ENCODE assay signal across 26 cellular contexts in the genomic region with DNA sequence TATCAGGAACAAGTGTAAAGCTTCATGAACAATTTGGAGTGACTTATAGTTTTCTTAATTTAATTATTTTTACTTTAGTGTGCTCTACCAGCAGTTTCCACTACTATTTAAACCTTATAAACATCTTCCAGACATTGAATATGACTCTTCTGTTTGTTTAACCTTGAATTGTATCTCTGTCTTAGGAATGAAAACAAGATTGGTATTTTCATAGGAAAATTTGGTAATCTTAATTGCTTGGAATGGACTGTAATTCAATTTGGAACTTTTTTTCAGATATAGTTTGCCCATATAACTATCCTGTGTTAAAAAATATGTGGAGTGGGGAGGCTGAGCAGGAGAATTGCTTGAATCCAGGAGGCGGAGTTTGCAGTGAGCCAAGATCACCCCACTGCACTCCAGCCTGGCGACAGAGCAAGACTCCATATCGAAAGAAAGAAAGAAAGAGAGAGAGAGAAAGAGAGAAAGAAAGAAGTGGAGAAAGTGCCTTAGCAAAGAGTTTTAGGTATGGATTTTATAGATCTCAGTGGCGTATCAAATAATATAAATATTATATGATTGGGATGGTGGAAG.
"Had no signal": no experiment of that assay in that cellular context is flagged by ENCODE, and none has a peak within 500 bp of the region (broad histone marks: within the 10 kb centered on the region; RNA-seq: fewer than 3 reads in every experiment).

No MANE protein-coding gene starts in this region.

- ATAC-seq: activated CD8-positive, alpha-beta T cell treated with anti-CD3 and anti-CD28 coated beads for 36 hours; activated T-cell treated with anti-CD3 and anti-CD28 coated beads, Interleukin-2, amount 50 U/mL, for 72 hours; activated T-helper 17 cell treated with anti-CD3 and anti-CD28 coated beads, Interleukin-2, amount 50 U/mL, for 72 hours; body of pancreas; Panc1 had no signal

- H3K27me3 Mint-ChIP-seq: activated CD8-positive, alpha-beta T cell treated with anti-CD3 and anti-CD28 coated beads for 36 hours; activated naive CD4-positive, alpha-beta T cell treated with anti-CD3 and anti-CD28 coated beads, Interleukin-2, amount 50 U/mL, for 24 hours; activated naive CD8-positive, alpha-beta T cell treated with anti-CD3 and anti-CD28 coated beads, Interleukin-2, amount 10 ng/mL, durations not matched to agents 7 days and 5 days; activated T-helper 17 cell treated with anti-CD3 and anti-CD28 coated beads, Interleukin-2, amount 50 U/mL, for 72 hours had no signal

- H3K36me3 Mint-ChIP-seq: activated naive CD4-positive, alpha-beta T cell treated with anti-CD3 and anti-CD28 coated beads, Interleukin-2, amount 50 U/mL, for 24 hours; activated naive CD8-positive, alpha-beta T cell treated with anti-CD3 and anti-CD28 coated beads, Interleukin-2, amount 10 ng/mL, durations not matched to agents 7 days and 5 days had no signal

- H3K9me3 ChIP-seq: adrenal gland, body of pancreas, breast epithelium, SJCRH30 had no signal

- H3K4me1 ChIP-seq: breast epithelium, SJCRH30 had no signal

- H3K27ac Mint-ChIP-seq: activated CD4-positive, alpha-beta T cell treated with anti-CD3 and anti-CD28 coated beads, Interleukin-2, amount 10 ng/mL, durations not matched to agents 24 days and 14 days; activated CD8-positive, alpha-beta T cell treated with anti-CD3 and anti-CD28 coated beads for 36 hours; activated naive CD4-positive, alpha-beta T cell treated with anti-CD3 and anti-CD28 coated beads, Interleukin-2, amount 50 U/mL, for 24 hours; activated naive CD8-positive, alpha-beta T cell treated with anti-CD3 and anti-CD28 coated beads, Interleukin-2, amount 10 ng/mL, durations not matched to agents 7 days and 5 days; activated T-cell treated with anti-CD3 and anti-CD28 coated beads, Interleukin-2, amount 50 U/mL, for 72 hours; activated T-helper 17 cell treated with anti-CD3 and anti-CD28 coated beads, Interleukin-2, amount 50 U/mL, for 72 hours had no signal

- FAIRE-seq: astrocyte, TTC549 had no signal

- H3K4me3 Mint-ChIP-seq: activated CD4-positive, alpha-beta T cell treated with anti-CD3 and anti-CD28 coated beads, Interleukin-2, amount 10 ng/mL, durations not matched to agents 24 days and 14 days; activated CD8-positive, alpha-beta T cell treated with anti-CD3 and anti-CD28 coated beads for 36 hours; activated naive CD4-positive, alpha-beta T cell treated with anti-CD3 and anti-CD28 coated beads, Interleukin-2, amount 50 U/mL, for 24 hours; activated naive CD8-positive, alpha-beta T cell treated with anti-CD3 and anti-CD28 coated beads, Interleukin-2, amount 10 ng/mL, durations not matched to agents 7 days and 5 days; activated T-cell treated with anti-CD3 and anti-CD28 coated beads, Interleukin-2, amount 50 U/mL, for 72 hours; activated T-helper 17 cell treated with anti-CD3 and anti-CD28 coated beads, Interleukin-2, amount 50 U/mL, for 72 hours had no signal

- DNase-seq: activated CD4-positive, alpha-beta T cell treated with anti-CD3 and anti-CD28 coated beads, Interleukin-2, amount 10 ng/mL, durations not matched to agents 24 days and 14 days; activated CD4-positive, alpha-beta T cell treated with anti-CD3 and anti-CD28 coated beads, Interleukin-2, amount 50 U/mL, for 4 hours; activated CD8-positive, alpha-beta T cell treated with anti-CD3 and anti-CD28 coated beads for 36 hours; activated gamma-delta T cell; activated naive CD4-positive, alpha-beta T cell treated with Interleukin-2 at 50 U/mL for 16 hours; activated naive CD8-positive, alpha-beta T cell treated with anti-CD3 and anti-CD28 coated beads, Interleukin-2, amount 10 ng/mL, durations not matched to agents 7 days and 5 days; activated T-cell treated with anti-CD3 and anti-CD28 coated beads, Interleukin-2, amount 50 U/mL, for 1 hour; activated T-cell treated with anti-CD3 and anti-CD28 coated beads, Interleukin-2, amount 50 U/mL, for 72 hours; body of pancreas; NCI-H1105; NCI-H1417 treated with DMSO at 0.1 percent for 48 hours; NCI-H187 treated with DMSO at 0.1 percent for 48 hours; NCI-H2081; NCI-H345; NCI-H524 treated with DMSO at 0.1 percent for 48 hours; SHP77; SJCRH30; SW 1271; T-helper 1 cell had no signal

- H3K27me3 ChIP-seq: adrenal gland, body of pancreas, breast epithelium, SJCRH30 had no signal

- H3K27ac ChIP-seq: body of pancreas, breast epithelium, SJCRH30 had no signal

- H3K9me3 Mint-ChIP-seq: activated CD4-positive, alpha-beta T cell treated with anti-CD3 and anti-CD28 coated beads, Interleukin-2, amount 10 ng/mL, durations not matched to agents 24 days and 14 days; activated CD8-positive, alpha-beta T cell treated with anti-CD3 and anti-CD28 coated beads for 36 hours; activated naive CD4-positive, alpha-beta T cell treated with anti-CD3 and anti-CD28 coated beads, Interleukin-2, amount 50 U/mL, for 24 hours; activated naive CD8-positive, alpha-beta T cell treated with anti-CD3 and anti-CD28 coated beads, Interleukin-2, amount 10 ng/mL, durations not matched to agents 7 days and 5 days; activated T-cell treated with anti-CD3 and anti-CD28 coated beads, Interleukin-2, amount 50 U/mL, for 72 hours; activated T-helper 17 cell treated with anti-CD3 and anti-CD28 coated beads, Interleukin-2, amount 50 U/mL, for 72 hours had no signal

- H3K4me3 ChIP-seq: adrenal gland, body of pancreas, breast epithelium, SJCRH30 had no signal
